Comparison of ENCODE assay signal across 16 cellular contexts in the genomic region with DNA sequence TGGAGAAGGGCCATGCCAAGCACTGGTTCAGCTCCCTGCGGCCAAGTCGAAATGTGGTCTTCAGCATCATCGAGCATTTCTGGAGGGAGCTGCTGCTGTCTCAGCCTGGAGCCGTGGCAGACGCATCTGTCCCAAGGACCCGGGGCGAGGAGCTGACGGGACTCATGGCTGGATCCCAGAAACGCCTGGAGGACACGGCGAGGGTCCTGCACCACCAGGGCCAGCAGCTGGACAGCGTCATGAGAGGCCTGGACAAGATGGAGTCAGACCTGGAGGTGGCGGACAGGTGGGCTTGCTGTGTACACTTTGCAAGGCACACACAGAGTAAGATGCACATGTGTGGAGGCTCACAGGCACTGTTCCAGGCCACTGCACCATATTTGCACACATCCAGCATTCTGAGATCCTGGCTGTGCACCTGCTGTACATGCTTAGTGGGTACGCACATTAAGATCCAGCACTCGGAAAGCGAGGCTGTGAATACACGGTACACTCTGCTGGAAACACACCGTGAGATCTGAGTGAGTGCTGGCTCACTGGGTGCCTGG. TPM values are rescaled to one million over a fixed set of nuclear protein-coding genes. Genes with fewer than 3 reads are reported as not detected.
DNase-seq lines count a peak whose midpoint lies in the region; ATAC-seq, FAIRE-seq and TF ChIP-seq lines count a peak whose summit lies in the region.
"Had no signal": no experiment of that assay in that cellular context is flagged by ENCODE, and none has a peak within 500 bp of the region (broad histone marks: within the 10 kb centered on the region; RNA-seq: fewer than 3 reads in every experiment).

No MANE protein-coding gene starts in this region.

- BruUV-seq in K562 (replicated peaks; lab: Mats Ljungman, UMichigan), result no TSS peak

- CTCF ChIA-PET in activated CD8-positive, alpha-beta memory T cell treated with anti-CD3 and anti-CD28 coated beads, Interleukin-2, amount 10 ng/mL, durations not matched to agents 7 days and 5 days (lab: Charles Lee), result interaction anchor here (1.0 kb wide), 2 partner anchors 15 to 17 kb away, joined by 4 read pairs; no protein-coding TSS in a partner anchor
- CTCF ChIA-PET in HEK293 (lab: Yijun Ruan, JAX), result no interaction called here
- CTCF ChIA-PET in K562 (lab: Yijun Ruan, JAX; ENCODE audit: low intra/inter-chr PET ratio), result no interaction called here

- H3K9me3 Mint-ChIP-seq in activated CD8-positive, alpha-beta memory T cell treated with anti-CD3 and anti-CD28 coated beads, Interleukin-2, amount 10 ng/mL, durations not matched to agents 7 days and 5 days (ENCODE audit: low read depth), result no peaks in the 10 kb centered on the region
- H3K9me3 Mint-ChIP-seq: H9; naive thymus-derived CD4-positive, alpha-beta T cell had no signal

- H3K4me2 ChIP-seq in K562 (ENCODE audit: insufficient read depth, low read length), result peak overlapping the region; percentile 55

- H3K27me3 ChIP-seq in K562 (ENCODE audit: control insufficient read depth in 2 of 2, insufficient read depth in 2 of 2, low read length in 2 of 2) (no peaks in the 10 kb centered on the region), rectal smooth muscle tissue (ENCODE audit: control insufficient read depth, insufficient read depth, low read length) (no peaks in the 10 kb centered on the region)

- in situ Hi-C loops in K562 (cut with MboI), result no loop called here

- POLR2A ChIA-PET in HEK293 (lab: Yijun Ruan, JAX) (interaction anchor here (0.9 kb wide), 1 partner anchor 18 kb away, joined by 3 read pairs; no protein-coding TSS in a partner anchor), K562 (lab: Yijun Ruan, JAX) (interaction anchor here (0.5 to 0.7 kb wide), 2 partner anchors 11 to 828 kb away, joined by 3 to 4 read pairs; no protein-coding TSS in a partner anchor)

- no peaks in the 10 kb centered on the region for H3K27me3 Mint-ChIP-seq in activated CD8-positive, alpha-beta memory T cell treated with anti-CD3 and anti-CD28 coated beads, Interleukin-2, amount 10 ng/mL, durations not matched to agents 7 days and 5 days
- H3K27me3 Mint-ChIP-seq: naive thymus-derived CD4-positive, alpha-beta T cell had no signal

- TF ChIP-seq EP300 in K562 (IDR thresholded peaks at IDR 0.05; ENCODE audit: low read length), result no peak

- TF ChIP-seq CTCF in HEK293 (tag by site-specific recombination; IDR thresholded peaks at IDR 0.05) (no peak), K562 (IDR thresholded peaks at IDR 0.05 in 2 of 3, conservative IDR thresholded peaks at IDR 0.05 in 1 of 3; ENCODE audit: insufficient read depth in 2 of 3, low read depth in 1 of 3, low read length in 3 of 3) (no peak)

- ATAC-seq in activated CD8-positive, alpha-beta memory T cell treated with anti-CD3 and anti-CD28 coated beads, Interleukin-2, amount 10 ng/mL, durations not matched to agents 7 days and 5 days, result peak; percentile 4
- ATAC-seq in K562 (no peak), GM21717 (IDR thresholded peaks at IDR 0.05; ENCODE audit: unreplicated experiment) (no peak)

- peak overlapping the region; percentile 91 for H3K27ac Mint-ChIP-seq in activated CD8-positive, alpha-beta memory T cell treated with anti-CD3 and anti-CD28 coated beads, Interleukin-2, amount 10 ng/mL, durations not matched to agents 7 days and 5 days
- H3K27ac Mint-ChIP-seq: H9 had no signal

- H3K4me3 ChIP-seq in HEK293 (ENCODE audit: low read depth, low read length), result no peak overlapping the region
- no peak overlapping the region for H3K4me3 ChIP-seq in K562
- H3K4me3 ChIP-seq in rectal smooth muscle tissue (ENCODE audit: low read length), result no peak overlapping the region
- H3K4me3 ChIP-seq: skin epidermis had no signal

- H3K36me3 ChIP-seq in HEK293 (ENCODE audit: control insufficient read depth in 2 of 2, insufficient read depth in 1 of 2, low read length in 2 of 2) (peaks cover 5 to 76% of the 10 kb centered on the region in 2 experiments; a peak in 2 of 3 replicates), K562 (ENCODE audit: control insufficient read depth, insufficient read depth, low read length) (peaks cover 39% of the 10 kb centered on the region), rectal smooth muscle tissue (ENCODE audit: control insufficient read depth, insufficient read depth, low read length) (no peaks in the 10 kb centered on the region)

- H3K4me1 ChIP-seq in HEK293 (ENCODE audit: control insufficient read depth, insufficient read depth, low read length) (no peaks in the 10 kb centered on the region), K562 (replicated peaks in 1 of 2; ENCODE audit: control insufficient read depth in 2 of 2, insufficient read depth in 2 of 2, low read length in 2 of 2) (peaks cover 26 to 43% of the 10 kb centered on the region in 2 experiments), rectal smooth muscle tissue (ENCODE audit: control insufficient read depth, insufficient read depth, low read length) (peaks cover 24% of the 10 kb centered on the region)

- H3K27ac ChIP-seq in HEK293 (ENCODE audit: extremely low read depth, low read depth, low read length), result no peak overlapping the region
- H3K27ac ChIP-seq in K562 (ENCODE audit: extremely low read depth, low read depth, low read length), result peak overlapping the region; percentile 16; the same call in 1 of the 3 replicates
- H3K27ac ChIP-seq in rectal smooth muscle tissue (ENCODE audit: low read depth, low read length), result peak overlapping the region; percentile 86

- no peak overlapping the region for H2AFZ ChIP-seq in K562 (ENCODE audit: low read depth, low read length)

- 90% methylated on average over 18 of the region's 18 CpGs for WGBS in K562 (ENCODE audit: insufficient coverage, low coverage, missing lambda C conversion rate)

- peak overlapping the region in 1 of 2 experiments; percentile 69; a peak in 2 of 4 replicates for H3K9ac ChIP-seq in K562 (ENCODE audit: insufficient read depth in 1 of 2, low read depth in 2 of 2, low read length in 2 of 2)
- no peak overlapping the region for H3K9ac ChIP-seq in rectal smooth muscle tissue (ENCODE audit: low read length)

- peaks cover 49% of the 10 kb centered on the region for H3K4me1 Mint-ChIP-seq in activated CD8-positive, alpha-beta memory T cell treated with anti-CD3 and anti-CD28 coated beads, Interleukin-2, amount 10 ng/mL, durations not matched to agents 7 days and 5 days
- H3K4me1 Mint-ChIP-seq: H9 had no signal

- FAIRE-seq in K562 (lab: Jason Lieb, UNC), result no peak

- peaks cover 75% of the 10 kb centered on the region for H3K79me2 ChIP-seq in K562 (ENCODE audit: control insufficient read depth, insufficient read depth, low read length)

- intact Hi-C loops in K562 (cut with micrococcal nuclease), result no loop called here

- H4K20me1 ChIP-seq in K562 (replicated peaks; ENCODE audit: control insufficient read depth, insufficient read depth, low read length), result peaks cover 11% of the 10 kb centered on the region

- no peak for DNase-seq in activated CD8-positive, alpha-beta memory T cell treated with anti-CD3 and anti-CD28 coated beads, Interleukin-2, amount 10 ng/mL, durations not matched to agents 7 days and 5 days
- no peak for DNase-seq in activated CD8-positive, alpha-beta memory T cell treated with anti-CD3 and anti-CD28 coated beads for 24 hours
- DNase-seq in K562 (ENCODE audit: extremely low read depth in 1 of 4, low spot score in 3 of 4) (no peak), NCI-H2196 treated with DMSO at 0.1 percent for 48 hours (lab: John Stamatoyannopoulos, UW; ENCODE audit: unreplicated experiment) (no peak), dedifferentiated amniotic fluid mesenchymal stem cell (ENCODE audit: extremely low spot score) (no peak)
- DNase-seq: activated CD8-positive, alpha-beta memory T cell treated with anti-CD3 and anti-CD28 coated beads, Interleukin-2, amount 50 U/mL, for 4 hours; C1 segment of cervical spinal cord; GDM1; H9; naive thymus-derived CD4-positive, alpha-beta T cell; NCI-H1417; NCI-H748 treated with DMSO at 0.1 percent for 48 hours had no signal

- no peak overlapping the region for H3K4me3 Mint-ChIP-seq in activated CD8-positive, alpha-beta memory T cell treated with anti-CD3 and anti-CD28 coated beads, Interleukin-2, amount 10 ng/mL, durations not matched to agents 7 days and 5 days
- H3K4me3 Mint-ChIP-seq: H9 had no signal

- H3K36me3 Mint-ChIP-seq in activated CD8-positive, alpha-beta memory T cell treated with anti-CD3 and anti-CD28 coated beads, Interleukin-2, amount 10 ng/mL, durations not matched to agents 7 days and 5 days, result peaks cover 20% of the 10 kb centered on the region

- H3K9me1 ChIP-seq in K562 (ENCODE audit: control insufficient read depth, insufficient read depth, low read length), result peaks cover 22% of the 10 kb centered on the region

- no peak for TF ChIP-seq POLR2A in K562 (conservative IDR thresholded peaks at IDR 0.05)

- TF ChIP-seq RAD21 in K562 (CRISPR knock-in tag; conservative IDR thresholded peaks at IDR 0.05 in 1 of 2, IDR thresholded peaks at IDR 0.05 in 1 of 2), result no peak

- H3K9me3 ChIP-seq in HEK293 (ENCODE audit: control insufficient read depth, insufficient read depth, low read depth, low read length) (no peaks in the 10 kb centered on the region), K562 (replicated peaks; ENCODE audit: control insufficient read depth, insufficient read depth, low read depth, low read length) (no peaks in the 10 kb centered on the region)

RNA-seq across cellular contexts. Expression of gene SNAP47, which starts 12.8 kb away (rescaled TPM):
- total RNA-seq in activated CD8-positive, alpha-beta memory T cell treated with anti-CD3 and anti-CD28 coated beads, Interleukin-2, amount 10 ng/mL, durations not matched to agents 7 days and 5 days, result 10 to 100 TPM; 33.9 to 35.3 TPM
- total RNA-seq in K562 (2011; cell fraction: chromatin; rRNA removed; ENCODE audit: low replicate concordance), result 76.1 and 128 TPM in 2 replicates
- total RNA-seq in K562 (2011; cell fraction: nucleolus; rRNA removed), result 57.5 and 65.0 TPM in 2 replicates
- 47.6 and 53.5 TPM in 2 replicates for total RNA-seq in K562 (2011; cell fraction: nucleoplasm; rRNA removed)
- total RNA-seq in K562 (2014; rRNA removed) (40.9 and 49.6 TPM in 2 replicates), K562 (2014; rRNA removed; fragmentation: Illumina TruSeq; extraction: Trizol) (30.7 and 32.7 TPM in 2 replicates), K562 (2015; rRNA removed; fragmentation: Illumina TruSeq; extraction: Trizol) (32.5 and 33.2 TPM in 2 replicates), K562 (2021) (37.3 and 41.3 TPM in 2 replicates)
- polyA plus RNA-seq in K562 (2011; rRNA removed) (32.1 and 36.8 TPM in 2 replicates), K562 (2014; fragmentation: Illumina TruSeq; extraction: Trizol) (32.6 and 36.8 TPM in 2 replicates), K562 (2014; fragmentation: Nextera tagmentation; extraction: Ambion mirVana) (1 to 10 TPM; 2.5 to 4.4 TPM), K562 (2014; rRNA removed) (24.9 and 33.0 TPM in 2 replicates)
- polyA plus RNA-seq in K562 (2011; cell fraction: cytosol; rRNA removed), result 38.5 and 42.9 TPM in 2 replicates
- polyA plus RNA-seq in K562 (2011; cell fraction: nucleus; rRNA removed), result 32.8 and 52.6 TPM in 2 replicates
- 28.7 and 32.4 TPM in 2 replicates for polyA plus RNA-seq in K562 (2012)
- polyA minus RNA-seq in K562 (2011; rRNA and poly(A)+ RNA removed), result 33.3 and 35.8 TPM in 2 replicates
- polyA minus RNA-seq in K562 (2011; cell fraction: cytosol; rRNA and poly(A)+ RNA removed), result 21.2 TPM in 2 replicates
- polyA minus RNA-seq in K562 (2011; cell fraction: nucleus; rRNA and poly(A)+ RNA removed), result 38.6 and 53.3 TPM in 2 replicates

RNA-seq across cellular contexts. Expression of gene JMJD4, which starts 12.9 kb away (rescaled TPM):
- 10 to 100 TPM; 17.7 to 24.1 TPM for total RNA-seq in activated CD8-positive, alpha-beta memory T cell treated with anti-CD3 and anti-CD28 coated beads, Interleukin-2, amount 10 ng/mL, durations not matched to agents 7 days and 5 days
- total RNA-seq in K562 (2011; cell fraction: chromatin; rRNA removed; ENCODE audit: low replicate concordance), result 49.8 and 198 TPM in 2 replicates
- total RNA-seq in K562 (2011; cell fraction: nucleolus; rRNA removed), result 191 and 200 TPM in 2 replicates
- total RNA-seq in K562 (2011; cell fraction: nucleoplasm; rRNA removed), result 67.6 and 91.5 TPM in 2 replicates
- total RNA-seq in K562 (2014; rRNA removed), result 39.6 and 52.8 TPM in 2 replicates
- 19.5 and 20.3 TPM in 2 replicates for total RNA-seq in K562 (2014; rRNA removed; fragmentation: Illumina TruSeq; extraction: Trizol)
- total RNA-seq in K562 (2015; rRNA removed; fragmentation: Illumina TruSeq; extraction: Trizol), result 30.3 and 33.9 TPM in 2 replicates
- 41.7 and 42.6 TPM in 2 replicates for total RNA-seq in K562 (2021)
- 23.4 and 29.2 TPM in 2 replicates for polyA plus RNA-seq in K562 (2011; rRNA removed)
- 30.5 and 75.3 TPM in 2 replicates for polyA plus RNA-seq in K562 (2011; cell fraction: cytosol; rRNA removed)
- 80.7 and 138 TPM in 2 replicates for polyA plus RNA-seq in K562 (2011; cell fraction: nucleus; rRNA removed)
- polyA plus RNA-seq in K562 (2012), result 22.6 and 23.5 TPM in 2 replicates
- 22.0 and 26.6 TPM in 2 replicates for polyA plus RNA-seq in K562 (2014; fragmentation: Illumina TruSeq; extraction: Trizol)
- 1 to 10 TPM; 1.4 to 3.0 TPM for polyA plus RNA-seq in K562 (2014; fragmentation: Nextera tagmentation; extraction: Ambion mirVana)
- 31.7 and 34.7 TPM in 2 replicates for polyA plus RNA-seq in K562 (2014; rRNA removed)
- 26.8 and 39.5 TPM in 2 replicates for polyA minus RNA-seq in K562 (2011; rRNA and poly(A)+ RNA removed)
- polyA minus RNA-seq in K562 (2011; cell fraction: cytosol; rRNA and poly(A)+ RNA removed), result 16.2 and 28.8 TPM in 2 replicates
- polyA minus RNA-seq in K562 (2011; cell fraction: nucleus; rRNA and poly(A)+ RNA removed), result 148 and 159 TPM in 2 replicates
